ENCODE assay signal across 23 cellular contexts in the genomic region with DNA sequence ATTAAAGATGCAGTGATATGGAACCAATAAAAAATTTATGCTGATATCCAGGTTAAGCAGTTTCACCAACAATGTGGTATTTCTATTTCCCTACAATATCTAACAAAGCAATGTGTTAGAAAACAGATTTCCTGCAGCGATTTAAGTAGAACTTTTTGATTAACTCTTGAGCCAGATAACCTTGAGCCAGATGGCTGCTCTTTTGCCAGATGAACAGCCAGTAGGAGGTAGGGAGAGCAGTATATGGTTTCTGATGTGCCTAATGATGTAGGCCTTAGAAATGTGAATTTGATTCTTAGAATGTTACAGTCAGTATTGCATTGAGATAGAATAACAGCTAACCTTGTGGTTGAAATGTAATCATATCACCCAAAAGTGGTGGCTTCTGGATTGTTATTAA. TPM values are rescaled to one million over a fixed set of nuclear protein-coding genes. Genes with fewer than 3 reads are reported as not detected.
"Had no signal": no experiment of that assay in that cellular context is flagged by ENCODE, and none has a peak within 500 bp of the region (broad histone marks: within the 10 kb centered on the region; RNA-seq: fewer than 3 reads in every experiment).

No MANE protein-coding gene starts in this region.

- FAIRE-seq: kidney, pancreas, small intestine had no signal

- H3K36me3 ChIP-seq: neural progenitor cell, pancreas had no signal

- H3K4me3 ChIP-seq: dorsolateral prefrontal cortex, hepatocyte, lung, neural progenitor cell, pancreas, stomach had no signal

- H3K4me1 ChIP-seq: neural progenitor cell, pancreas, stomach had no signal

- DNase-seq: effector CD8-positive, alpha-beta T cell; foreskin melanocyte; head of caudate nucleus; kidney; left cardiac atrium; left ventricle myocardium superior; mesenchymal stem cell; midbrain; nucleus accumbens; pancreas; right cardiac atrium; small intestine; stimulated activated CD4-positive, alpha-beta T cell treated with anti-CD3 and anti-CD28 coated beads, Interleukin-12 subunit alpha, Interleukin-12 subunit beta, amount 100 ng/mL, for 4 hours; stimulated activated naive CD4-positive, alpha-beta T cell; stomach; substantia nigra; trophoblast cell had no signal

- H3K27ac ChIP-seq: hepatocyte, neural progenitor cell, pancreas, stomach had no signal

- H3K9me3 ChIP-seq: pancreas, stomach had no signal

- H3K27me3 ChIP-seq: dorsolateral prefrontal cortex, hepatocyte, neural progenitor cell, pancreas, stomach had no signal

- ATAC-seq: left cardiac atrium; left ventricle myocardium superior; natural killer cell treated with Interleukin-12 subunit alpha and Interleukin-12 subunit beta and Interleukin-15 and Interleukin-18, amount 100 ng/mL, for 72 hours; pancreas had no signal

RNA-seq across cellular contexts. Expression of a gene that starts 59.5 kb away (rescaled TPM):
- total RNA-seq: left cardiac atrium, left ventricle myocardium superior, progenitor cell of endocrine pancreas had no signal
- polyA plus RNA-seq: right cardiac atrium had no signal
